1 cellular context compared by ENCODE assay signal in the genomic region with DNA sequence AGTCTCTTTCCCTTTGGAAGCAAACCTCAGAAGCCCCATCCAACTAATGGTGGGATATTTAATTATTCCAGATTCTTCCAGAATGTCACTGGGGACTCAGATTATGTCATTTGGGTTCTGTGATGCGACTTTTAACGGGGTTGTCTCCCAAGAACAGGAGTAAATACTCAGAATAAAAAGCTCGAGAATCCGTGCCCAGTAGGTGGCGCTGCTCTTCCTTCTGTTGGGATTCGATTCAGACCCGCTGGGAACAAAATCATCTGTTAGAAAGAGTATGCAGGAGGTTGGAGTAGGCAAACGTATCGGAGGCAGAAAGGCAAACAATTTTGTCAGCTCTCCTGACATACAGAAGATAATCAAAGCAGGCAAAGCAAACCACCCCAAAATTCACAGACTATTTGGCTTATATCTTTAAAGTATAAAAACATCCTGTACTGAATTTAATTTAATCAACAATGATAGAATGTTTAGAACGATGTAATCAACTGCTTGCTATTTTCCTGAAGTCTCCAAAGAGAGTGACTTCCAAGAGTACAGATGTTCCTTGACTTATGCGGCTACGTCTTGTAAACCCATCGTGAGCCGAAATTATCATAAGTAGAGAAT.
TF ChIP-seq lines count a peak whose summit lies in the region.

No MANE protein-coding gene starts in this region.

TF ChIP-seq in HepG2, 621 proteins besides CTCF, POLR2A, EP300 and RAD21 (continued from another document and continues in another):
- TF ChIP-seq, protein P1, sequence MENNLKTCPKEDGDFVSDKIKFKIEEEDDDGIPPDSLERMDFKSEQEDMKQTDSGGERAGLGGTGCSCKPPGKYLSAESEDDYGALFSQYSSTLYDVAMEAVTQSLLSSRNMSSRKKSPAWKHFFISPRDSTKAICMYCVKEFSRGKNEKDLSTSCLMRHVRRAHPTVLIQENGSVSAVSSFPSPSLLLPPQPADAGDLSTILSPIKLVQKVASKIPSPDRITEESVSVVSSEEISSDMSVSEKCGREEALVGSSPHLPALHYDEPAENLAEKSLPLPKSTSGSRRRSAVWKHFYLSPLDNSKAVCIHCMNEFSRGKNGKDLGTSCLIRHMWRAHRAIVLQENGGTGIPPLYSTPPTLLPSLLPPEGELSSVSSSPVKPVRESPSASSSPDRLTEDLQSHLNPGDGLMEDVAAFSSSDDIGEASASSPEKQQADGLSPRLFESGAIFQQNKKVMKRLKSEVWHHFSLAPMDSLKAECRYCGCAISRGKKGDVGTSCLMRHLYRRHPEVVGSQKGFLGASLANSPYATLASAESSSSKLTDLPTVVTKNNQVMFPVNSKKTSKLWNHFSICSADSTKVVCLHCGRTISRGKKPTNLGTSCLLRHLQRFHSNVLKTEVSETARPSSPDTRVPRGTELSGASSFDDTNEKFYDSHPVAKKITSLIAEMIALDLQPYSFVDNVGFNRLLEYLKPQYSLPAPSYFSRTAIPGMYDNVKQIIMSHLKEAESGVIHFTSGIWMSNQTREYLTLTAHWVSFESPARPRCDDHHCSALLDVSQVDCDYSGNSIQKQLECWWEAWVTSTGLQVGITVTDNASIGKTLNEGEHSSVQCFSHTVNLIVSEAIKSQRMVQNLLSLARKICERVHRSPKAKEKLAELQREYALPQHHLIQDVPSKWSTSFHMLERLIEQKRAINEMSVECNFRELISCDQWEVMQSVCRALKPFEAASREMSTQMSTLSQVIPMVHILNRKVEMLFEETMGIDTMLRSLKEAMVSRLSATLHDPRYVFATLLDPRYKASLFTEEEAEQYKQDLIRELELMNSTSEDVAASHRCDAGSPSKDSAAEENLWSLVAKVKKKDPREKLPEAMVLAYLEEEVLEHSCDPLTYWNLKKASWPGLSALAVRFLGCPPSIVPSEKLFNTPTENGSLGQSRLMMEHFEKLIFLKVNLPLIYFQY (CRISPR knock-in tag; IDR thresholded peaks at IDR 0.05; ENCODE audit: borderline replicate concordance) = no peak
- TF ChIP-seq ZMYM3 (CRISPR knock-in tag; IDR thresholded peaks at IDR 0.05) = no peak
- no peak for TF ChIP-seq TBL1XR1 (IDR thresholded peaks at IDR 0.05; ENCODE audit: borderline replicate concordance, low read length, partially characterized antibody)
- no peak for TF ChIP-seq CBX2 (IDR thresholded peaks at IDR 0.05; ENCODE audit: low read depth, low read length)
- TF ChIP-seq CBX2 (CRISPR knock-in tag; IDR thresholded peaks at IDR 0.05; ENCODE audit: low read depth) = no peak
- TF ChIP-seq SMAD3 (CRISPR knock-in tag; IDR thresholded peaks at IDR 0.05) = 0 out of 2 replicates have a peak, but pooled peaks have one; percentile 51
- no peak for TF ChIP-seq JUN (CRISPR knock-in tag; IDR thresholded peaks at IDR 0.05)
- no peak for TF ChIP-seq ZNF546 (CRISPR knock-in tag; conservative IDR thresholded peaks at IDR 0.05)
- TF ChIP-seq CCDC6 (CRISPR knock-in tag; IDR thresholded peaks at IDR 0.05) = no peak
- no peak for TF ChIP-seq ZNF777 (CRISPR knock-in tag; IDR thresholded peaks at IDR 0.05)
- TF ChIP-seq ZNF367 (CRISPR knock-in tag; IDR thresholded peaks at IDR 0.05; ENCODE audit: borderline replicate concordance) = no peak
- TF ChIP-seq ZNF570 (CRISPR knock-in tag; IDR thresholded peaks at IDR 0.05; ENCODE audit: borderline replicate concordance) = no peak
- no peak for TF ChIP-seq NFIB (CRISPR knock-in tag; IDR thresholded peaks at IDR 0.05; ENCODE audit: borderline replicate concordance)
- TF ChIP-seq ZNF781 (CRISPR knock-in tag; IDR thresholded peaks at IDR 0.05; ENCODE audit: borderline replicate concordance, not compliant biosample characterization) = no peak
- TF ChIP-seq ZSCAN9 (CRISPR knock-in tag; IDR thresholded peaks at IDR 0.05; ENCODE audit: borderline replicate concordance) = no peak
- no peak for TF ChIP-seq FOXP1 (IDR thresholded peaks at IDR 0.05)
- no peak for TF ChIP-seq FOXP1 (CRISPR knock-in tag; IDR thresholded peaks at IDR 0.05)
- TF ChIP-seq BRD4 (CRISPR knock-in tag; IDR thresholded peaks at IDR 0.05) = no peak
- no peak for TF ChIP-seq ZBTB42 (CRISPR knock-in tag; IDR thresholded peaks at IDR 0.05)
- TF ChIP-seq ZNF674 (CRISPR knock-in tag; IDR thresholded peaks at IDR 0.05; ENCODE audit: low read depth) = no peak
- TF ChIP-seq GMEB2 (CRISPR knock-in tag; IDR thresholded peaks at IDR 0.05; ENCODE audit: low read depth) = no peak
- TF ChIP-seq TOE1 (CRISPR knock-in tag; IDR thresholded peaks at IDR 0.05) = no peak
- no peak for TF ChIP-seq ZNF501 (CRISPR knock-in tag; IDR thresholded peaks at IDR 0.05)
- TF ChIP-seq FOXK1 (CRISPR knock-in tag; IDR thresholded peaks at IDR 0.05; ENCODE audit: borderline replicate concordance, low read depth) = no peak
- no peak for TF ChIP-seq ZIK1 (CRISPR knock-in tag; IDR thresholded peaks at IDR 0.05; ENCODE audit: borderline replicate concordance, low read depth)
- TF ChIP-seq POLR2G (IDR thresholded peaks at IDR 0.05; ENCODE audit: low read depth, low read length) = no peak
- no peak for TF ChIP-seq AGO1 (IDR thresholded peaks at IDR 0.05; ENCODE audit: low read depth, low read length, poor library complexity, severe bottlenecking)
- no peak for TF ChIP-seq PTBP1 (IDR thresholded peaks at IDR 0.05; ENCODE audit: low read depth, low read length, poor library complexity, severe bottlenecking)
- TF ChIP-seq BCL3 (CRISPR knock-in tag; IDR thresholded peaks at IDR 0.05) = no peak
- no peak for TF ChIP-seq PHF5A (CRISPR knock-in tag; IDR thresholded peaks at IDR 0.05; ENCODE audit: low read depth, unreplicated experiment)
- TF ChIP-seq GABPA (IDR thresholded peaks at IDR 0.05; ENCODE audit: low read depth, low read length) = no peak
- TF ChIP-seq GABPA (CRISPR knock-in tag; IDR thresholded peaks at IDR 0.05; ENCODE audit: low read depth) = 0 out of 2 replicates have a peak, but pooled peaks have one; percentile 7
- TF ChIP-seq FOSL2 (CRISPR knock-in tag; IDR thresholded peaks at IDR 0.05) = 0 out of 2 replicates have a peak, but pooled peaks have one; percentile 23
- no peak for TF ChIP-seq NCOA1 (CRISPR knock-in tag; IDR thresholded peaks at IDR 0.05)
- TF ChIP-seq, protein P2, sequence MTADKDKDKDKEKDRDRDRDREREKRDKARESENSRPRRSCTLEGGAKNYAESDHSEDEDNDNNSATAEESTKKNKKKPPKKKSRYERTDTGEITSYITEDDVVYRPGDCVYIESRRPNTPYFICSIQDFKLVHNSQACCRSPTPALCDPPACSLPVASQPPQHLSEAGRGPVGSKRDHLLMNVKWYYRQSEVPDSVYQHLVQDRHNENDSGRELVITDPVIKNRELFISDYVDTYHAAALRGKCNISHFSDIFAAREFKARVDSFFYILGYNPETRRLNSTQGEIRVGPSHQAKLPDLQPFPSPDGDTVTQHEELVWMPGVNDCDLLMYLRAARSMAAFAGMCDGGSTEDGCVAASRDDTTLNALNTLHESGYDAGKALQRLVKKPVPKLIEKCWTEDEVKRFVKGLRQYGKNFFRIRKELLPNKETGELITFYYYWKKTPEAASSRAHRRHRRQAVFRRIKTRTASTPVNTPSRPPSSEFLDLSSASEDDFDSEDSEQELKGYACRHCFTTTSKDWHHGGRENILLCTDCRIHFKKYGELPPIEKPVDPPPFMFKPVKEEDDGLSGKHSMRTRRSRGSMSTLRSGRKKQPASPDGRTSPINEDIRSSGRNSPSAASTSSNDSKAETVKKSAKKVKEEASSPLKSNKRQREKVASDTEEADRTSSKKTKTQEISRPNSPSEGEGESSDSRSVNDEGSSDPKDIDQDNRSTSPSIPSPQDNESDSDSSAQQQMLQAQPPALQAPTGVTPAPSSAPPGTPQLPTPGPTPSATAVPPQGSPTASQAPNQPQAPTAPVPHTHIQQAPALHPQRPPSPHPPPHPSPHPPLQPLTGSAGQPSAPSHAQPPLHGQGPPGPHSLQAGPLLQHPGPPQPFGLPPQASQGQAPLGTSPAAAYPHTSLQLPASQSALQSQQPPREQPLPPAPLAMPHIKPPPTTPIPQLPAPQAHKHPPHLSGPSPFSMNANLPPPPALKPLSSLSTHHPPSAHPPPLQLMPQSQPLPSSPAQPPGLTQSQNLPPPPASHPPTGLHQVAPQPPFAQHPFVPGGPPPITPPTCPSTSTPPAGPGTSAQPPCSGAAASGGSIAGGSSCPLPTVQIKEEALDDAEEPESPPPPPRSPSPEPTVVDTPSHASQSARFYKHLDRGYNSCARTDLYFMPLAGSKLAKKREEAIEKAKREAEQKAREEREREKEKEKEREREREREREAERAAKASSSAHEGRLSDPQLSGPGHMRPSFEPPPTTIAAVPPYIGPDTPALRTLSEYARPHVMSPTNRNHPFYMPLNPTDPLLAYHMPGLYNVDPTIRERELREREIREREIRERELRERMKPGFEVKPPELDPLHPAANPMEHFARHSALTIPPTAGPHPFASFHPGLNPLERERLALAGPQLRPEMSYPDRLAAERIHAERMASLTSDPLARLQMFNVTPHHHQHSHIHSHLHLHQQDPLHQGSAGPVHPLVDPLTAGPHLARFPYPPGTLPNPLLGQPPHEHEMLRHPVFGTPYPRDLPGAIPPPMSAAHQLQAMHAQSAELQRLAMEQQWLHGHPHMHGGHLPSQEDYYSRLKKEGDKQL (CRISPR knock-in tag; IDR thresholded peaks at IDR 0.05; ENCODE audit: low read depth) = no peak
- TF ChIP-seq, protein P3, sequence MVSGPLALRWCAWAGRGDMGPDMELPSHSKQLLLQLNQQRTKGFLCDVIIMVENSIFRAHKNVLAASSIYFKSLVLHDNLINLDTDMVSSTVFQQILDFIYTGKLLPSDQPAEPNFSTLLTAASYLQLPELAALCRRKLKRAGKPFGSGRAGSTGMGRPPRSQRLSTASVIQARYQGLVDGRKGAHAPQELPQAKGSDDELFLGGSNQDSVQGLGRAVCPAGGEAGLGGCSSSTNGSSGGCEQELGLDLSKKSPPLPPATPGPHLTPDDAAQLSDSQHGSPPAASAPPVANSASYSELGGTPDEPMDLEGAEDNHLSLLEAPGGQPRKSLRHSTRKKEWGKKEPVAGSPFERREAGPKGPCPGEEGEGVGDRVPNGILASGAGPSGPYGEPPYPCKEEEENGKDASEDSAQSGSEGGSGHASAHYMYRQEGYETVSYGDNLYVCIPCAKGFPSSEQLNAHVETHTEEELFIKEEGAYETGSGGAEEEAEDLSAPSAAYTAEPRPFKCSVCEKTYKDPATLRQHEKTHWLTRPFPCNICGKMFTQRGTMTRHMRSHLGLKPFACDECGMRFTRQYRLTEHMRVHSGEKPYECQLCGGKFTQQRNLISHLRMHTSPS (CRISPR knock-in tag; IDR thresholded peaks at IDR 0.05; ENCODE audit: low read depth) = no peak
- TF ChIP-seq SNAPC4 (CRISPR knock-in tag; IDR thresholded peaks at IDR 0.05) = no peak
- no peak for TF ChIP-seq ZNF607 (CRISPR knock-in tag; IDR thresholded peaks at IDR 0.05; ENCODE audit: borderline replicate concordance)
- no peak for TF ChIP-seq ZNF160 (CRISPR knock-in tag; IDR thresholded peaks at IDR 0.05)
